Comparison of ENCODE assay signal across 7 cellular contexts in genomic region chr2:181904022-181904632, GRCh38. TPM values are rescaled to one million over a fixed set of nuclear protein-coding genes. Genes with fewer than 3 reads are reported as not detected.
A peak's percentile ranks its signal among the peaks of the same experiment; 100 is the strongest.
DNase-seq lines count a peak whose midpoint lies in the region; TF ChIP-seq lines count a peak whose summit lies in the region.

No MANE protein-coding gene starts in this region.

- H3K9me3 Mint-ChIP-seq in progenitor cell of endocrine pancreas (ENCODE audit: low read depth), result no peaks in the 10 kb centered on the region

- no peaks in the 10 kb centered on the region for H3K9me3 ChIP-seq in fibroblast of lung (ENCODE audit: control insufficient read depth, insufficient read depth, low read depth, low read length)

- H4K20me1 ChIP-seq in fibroblast of lung (ENCODE audit: control insufficient read depth, extremely low read depth, insufficient read depth, low read length), result no peaks in the 10 kb centered on the region

- H3K36me3 ChIP-seq in fibroblast of lung (ENCODE audit: control insufficient read depth, insufficient read depth, low read length), result peaks cover 6% of the 10 kb centered on the region

- POLR2A ChIA-PET in GM10248 (lab: Yijun Ruan, JAX), result no interaction called here

- peaks cover 28% of the 10 kb centered on the region for H3K36me3 Mint-ChIP-seq in progenitor cell of endocrine pancreas (ENCODE audit: insufficient read depth)

- no peak overlapping the region for H3K9ac ChIP-seq in fibroblast of lung (ENCODE audit: insufficient read depth, low read length)

- H3K4me3 Mint-ChIP-seq in progenitor cell of endocrine pancreas (ENCODE audit: low read depth), result no peak overlapping the region

- H3K4me3 ChIP-seq in HFF-Myc (replicated peaks; ENCODE audit: low read depth, low read length) (no peak overlapping the region), fibroblast of lung (replicated peaks in 1 of 4; ENCODE audit: control extremely low read depth in 1 of 4, insufficient read depth in 1 of 4, low read depth in 3 of 4, low read length in 4 of 4) (no peak overlapping the region)

- no peaks in the 10 kb centered on the region for H3K27me3 Mint-ChIP-seq in progenitor cell of endocrine pancreas

- no peak overlapping the region for H3K27ac Mint-ChIP-seq in progenitor cell of endocrine pancreas

- no peak overlapping the region for H2AFZ ChIP-seq in fibroblast of lung (ENCODE audit: low read length)

- H3K4me1 ChIP-seq in fibroblast of lung (ENCODE audit: control insufficient read depth, extremely low read depth, insufficient read depth, low read length), result no peaks in the 10 kb centered on the region

- H3K27me3 ChIP-seq in fibroblast of lung (ENCODE audit: control insufficient read depth, insufficient read depth, low read length), result no peaks in the 10 kb centered on the region

- H3K4me2 ChIP-seq in fibroblast of lung (ENCODE audit: extremely low read depth, insufficient read depth, low read length), result no peak overlapping the region

- peak; percentile 45 for TF ChIP-seq CTCF in GM10248 (IDR thresholded peaks at IDR 0.05; ENCODE audit: control extremely low read depth, extremely low read depth, low read depth, missing control alignments)
- peak; percentile 51 for TF ChIP-seq CTCF in HFF-Myc (IDR thresholded peaks at IDR 0.05; ENCODE audit: low read depth, low read length, missing control alignments)
- TF ChIP-seq CTCF in fibroblast of lung (conservative IDR thresholded peaks at IDR 0.05 in 1 of 2, IDR thresholded peaks at IDR 0.05 in 1 of 2; ENCODE audit: low read depth in 1 of 2, low read length in 2 of 2), result peak; percentile 42 to 54
- peak; percentile 76 for TF ChIP-seq CTCF in progenitor cell of endocrine pancreas (IDR thresholded peaks at IDR 0.05; ENCODE audit: unreplicated experiment)

- H3K79me2 ChIP-seq in fibroblast of lung (ENCODE audit: control insufficient read depth, insufficient read depth, low read length), result peaks cover 83% of the 10 kb centered on the region

- H3K4me1 Mint-ChIP-seq in progenitor cell of endocrine pancreas (ENCODE audit: low read depth), result peaks cover 15% of the 10 kb centered on the region

- DNase-seq in GM10248 (ENCODE audit: extremely low spot score), result no peak
- DNase-seq in HFF-Myc (ENCODE audit: extremely low read depth, low read depth), result no peak
- DNase-seq in RPMI8226, result peak; percentile 46
- peak; percentile 39 to 67 for DNase-seq in fibroblast of lung (ENCODE audit: low read depth in 2 of 2)
- no peak for DNase-seq in progenitor cell of endocrine pancreas (ENCODE audit: low spot score, unreplicated experiment)
- DNase-seq in nucleus accumbens (lab: John Stamatoyannopoulos, UW), result no peak
- DNase-seq in COLO668 (lab: John Stamatoyannopoulos, UW; ENCODE audit: unreplicated experiment), result no peak

- CTCF ChIA-PET in GM10248 (lab: Yijun Ruan, JAX), result interaction anchor here (0.8 to 4.1 kb wide), 14 partner anchors 9 to 1779 kb away, joined by 3 to 28 read pairs (median 4); partner anchors contain the start of gene ITPRID2

- H3K27ac ChIP-seq in fibroblast of lung (ENCODE audit: insufficient read depth, low read length), result no peak overlapping the region

RNA-seq across cellular contexts. Expression of gene ITPRID2, which starts 12.6 kb away (rescaled TPM):
- total RNA-seq in fibroblast of lung (117 and 179 TPM in 2 replicates), progenitor cell of endocrine pancreas (64.4 and 69.7 TPM in 2 replicates)
- polyA plus RNA-seq in fibroblast of lung, result 70.5 and 122 TPM in 2 replicates
- 92.3 and 123 TPM in 2 replicates for polyA plus RNA-seq in fibroblast of lung (2012)
- 53.6 and 126 TPM in 2 replicates for polyA minus RNA-seq in fibroblast of lung (ENCODE audit: low replicate concordance)

Comparison
In these comparisons a context has a peak if more than half of its experiments do, and no peak if none do; other contexts are left out.
1. DNase-seq: peak in RPMI8226 (single experiment) and fibroblast of lung (2 of 2); none in GM10248 (single experiment), HFF-Myc (single experiment), progenitor cell of endocrine pancreas (single experiment), nucleus accumbens (0 of 56) and COLO668 (single experiment).
2. Peak in every context shown above with its lines, with median percentiles within 50 percentile points of each other: CTCF ChIP-seq.